In the genomic region with DNA sequence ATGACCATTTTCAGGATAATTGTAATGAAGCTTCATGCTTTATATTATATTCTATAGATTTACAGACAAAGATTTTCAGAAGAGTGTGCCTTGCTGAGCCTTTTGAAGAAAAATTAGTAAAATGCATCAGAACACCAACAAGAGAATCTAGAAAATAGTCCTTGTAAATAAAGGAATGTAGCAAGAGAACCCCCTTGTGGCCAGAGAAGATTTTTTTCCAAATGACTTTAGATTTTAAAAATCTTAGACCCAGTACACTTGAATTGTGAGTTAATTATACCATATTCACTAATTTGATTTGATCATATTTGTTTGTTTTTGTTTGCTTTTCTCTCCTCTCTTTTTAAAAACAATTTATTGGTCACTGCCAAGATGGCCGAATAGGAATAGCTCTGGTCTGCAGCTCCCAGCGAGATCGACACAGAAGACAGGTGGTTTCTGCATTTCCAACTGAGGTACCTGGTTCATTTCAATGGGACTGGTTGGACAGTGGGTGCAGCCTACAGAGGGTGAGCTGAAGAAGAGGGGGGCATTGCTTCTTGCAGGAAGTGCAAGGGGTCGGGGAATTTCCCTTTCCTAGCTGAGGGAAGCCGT, we compare ENCODE assay signal across 9 cellular contexts. TPM values are rescaled to one million over a fixed set of nuclear protein-coding genes. Genes with fewer than 3 reads are reported as not detected.
DNase-seq lines count a peak whose midpoint lies in the region; ATAC-seq, FAIRE-seq and TF ChIP-seq lines count a peak whose summit lies in the region.
"Had no signal": no experiment of that assay in that cellular context is flagged by ENCODE, and none has a peak within 500 bp of the region (broad histone marks: within the 10 kb centered on the region; RNA-seq: fewer than 3 reads in every experiment).

No MANE protein-coding gene starts in this region.

- H3K4me3 ChIP-seq in NB4 (ENCODE audit: low read depth, low read length) (no peak overlapping the region), choroid plexus epithelial cell (ENCODE audit: low read depth, low read length) (no peak overlapping the region), pancreas (no peak overlapping the region)

- no peaks in the 10 kb centered on the region for H3K9me3 ChIP-seq in pancreas
- H3K9me3 ChIP-seq: neutrophil had no signal

- no peaks in the 10 kb centered on the region for H3K4me1 ChIP-seq in pancreas

- no peak overlapping the region for H3K27ac ChIP-seq in pancreas
- H3K27ac ChIP-seq: neutrophil had no signal

- no peaks in the 10 kb centered on the region for H3K27me3 ChIP-seq in pancreas
- H3K27me3 ChIP-seq: neutrophil had no signal

- DNase-seq in NB4 (ENCODE audit: low read depth) (peak; percentile 23), choroid plexus epithelial cell (ENCODE audit: low read depth) (peak; percentile 67), pancreas (no peak), cerebellum (ENCODE audit: low spot score) (no peak), nucleus accumbens (lab: John Stamatoyannopoulos, UW) (no peak), COR-L47 (lab: John Stamatoyannopoulos, UW) (no peak)

- H3K36me3 ChIP-seq in pancreas: no peaks in the 10 kb centered on the region
- H3K36me3 ChIP-seq: neutrophil had no signal

- TF ChIP-seq POLR2A in NB4 (IDR thresholded peaks at IDR 0.05; ENCODE audit: extremely low read depth, insufficient read length): no peak

- 68 to 78% methylated on average over 5 of the region's 5 CpGs for WGBS in pancreas, 2 donors

- FAIRE-seq in pancreas (lab: Jason Lieb, UNC): peak; percentile 88

- 0 out of 2 replicates have a peak, but pooled peaks have one; percentile 0 for TF ChIP-seq CTCF in GM12874 (IDR thresholded peaks at IDR 0.05; ENCODE audit: insufficient read depth, low read depth, low read length)
- TF ChIP-seq CTCF in NB4 (IDR thresholded peaks at IDR 0.05; ENCODE audit: low read depth, low read length): no peak
- TF ChIP-seq CTCF in choroid plexus epithelial cell (conservative IDR thresholded peaks at IDR 0.05; ENCODE audit: low read depth, low read length): peak; percentile 50
- TF ChIP-seq CTCF in pancreas (IDR thresholded peaks at IDR 0.05): peak; percentile 33 to 63 (median 56)

- ATAC-seq in pancreas: peak; percentile 48 to 72 (median 68)
- ATAC-seq in GM18498 (IDR thresholded peaks at IDR 0.05; ENCODE audit: unreplicated experiment): no peak

- intact Hi-C loops in pancreas (cut with DNase I): loop anchor here in 2 of 3 donors (5.0 to 10.0 kb wide), 2 partner anchors 463 to 475 kb away; no protein-coding TSS in a partner anchor

RNA-seq across cellular contexts. Expression of gene IFI44L, which starts 12.8 kb away (rescaled TPM):
- 1 to 10 TPM in 4 of 6 donors, under 1 TPM in 2; 0.38 to 3.9 (median 1.8) TPM for total RNA-seq in pancreas
- polyA plus RNA-seq in pancreas: 1 to 10 TPM; 1.1 TPM
- 25.7 TPM for total RNA-seq in cerebellum

RNA-seq across cellular contexts. Expression of gene IFI44, which starts 42.2 kb away (rescaled TPM):
- total RNA-seq in pancreas (10 to 100 TPM in 1 of 6 donors, 1 to 10 TPM in 5; 2.5 to 13.9 (median 6.8) TPM), cerebellum (19.4 TPM)
- 10 to 100 TPM; 14.0 to 17.6 TPM for polyA plus RNA-seq in pancreas

Comparison
In these comparisons a context has a peak if more than half of its experiments do, and no peak if none do; other contexts are left out.
1. DNase-seq: peak in NB4 (single experiment) and choroid plexus epithelial cell (single experiment); none in pancreas (0 of 6), cerebellum (single experiment), nucleus accumbens (0 of 56) and COR-L47 (single experiment).